In the genomic region with DNA sequence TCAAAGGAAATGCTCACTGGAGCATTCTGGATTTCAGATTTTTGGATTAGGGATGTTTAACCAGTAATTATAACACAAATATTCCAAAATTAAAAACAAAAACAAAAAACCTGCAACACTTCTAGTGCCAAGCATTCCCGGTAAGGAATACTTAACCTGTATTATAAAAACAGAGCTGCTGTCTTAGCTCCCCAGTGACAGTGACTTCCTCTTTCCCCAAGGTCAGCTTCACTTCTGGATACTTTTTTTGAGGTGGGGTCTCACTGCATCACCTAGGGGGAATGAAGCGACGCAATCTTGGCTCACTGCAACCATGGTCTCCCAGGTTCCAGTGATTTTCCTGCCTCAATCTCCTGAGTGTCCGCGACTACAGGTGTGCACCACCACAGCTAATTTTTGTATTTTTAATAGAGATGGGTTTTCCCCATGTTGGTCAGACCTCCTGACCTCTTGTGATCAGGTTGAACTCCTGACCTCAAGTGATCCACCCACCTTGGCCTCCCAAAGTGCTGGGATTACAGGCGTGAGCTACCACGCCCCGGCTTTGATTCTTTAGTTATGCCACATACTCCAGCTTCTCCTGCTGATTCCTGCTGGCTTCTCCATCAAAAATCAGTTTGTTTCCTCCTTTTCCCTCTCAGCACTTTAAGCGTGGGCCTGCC, we compare ENCODE assay signal across 1 cellular context.
A peak's percentile ranks its signal among the peaks of the same experiment; 100 is the strongest.
TF ChIP-seq lines count a peak whose summit lies in the region.

No MANE protein-coding gene starts in this region.

TF ChIP-seq in K562, 482 proteins besides CTCF, POLR2A, EP300 and RAD21:
- TF ChIP-seq ERF (CRISPR knock-in tag; IDR thresholded peaks at IDR 0.05) (no peak), SPI1 (IDR thresholded peaks at IDR 0.05; ENCODE audit: borderline replicate concordance, low read depth, low read length) (peak; percentile 43; the same call in 1 of the 2 replicates)
